Comparison of ENCODE assay signal across 10 cellular contexts in the genomic region with DNA sequence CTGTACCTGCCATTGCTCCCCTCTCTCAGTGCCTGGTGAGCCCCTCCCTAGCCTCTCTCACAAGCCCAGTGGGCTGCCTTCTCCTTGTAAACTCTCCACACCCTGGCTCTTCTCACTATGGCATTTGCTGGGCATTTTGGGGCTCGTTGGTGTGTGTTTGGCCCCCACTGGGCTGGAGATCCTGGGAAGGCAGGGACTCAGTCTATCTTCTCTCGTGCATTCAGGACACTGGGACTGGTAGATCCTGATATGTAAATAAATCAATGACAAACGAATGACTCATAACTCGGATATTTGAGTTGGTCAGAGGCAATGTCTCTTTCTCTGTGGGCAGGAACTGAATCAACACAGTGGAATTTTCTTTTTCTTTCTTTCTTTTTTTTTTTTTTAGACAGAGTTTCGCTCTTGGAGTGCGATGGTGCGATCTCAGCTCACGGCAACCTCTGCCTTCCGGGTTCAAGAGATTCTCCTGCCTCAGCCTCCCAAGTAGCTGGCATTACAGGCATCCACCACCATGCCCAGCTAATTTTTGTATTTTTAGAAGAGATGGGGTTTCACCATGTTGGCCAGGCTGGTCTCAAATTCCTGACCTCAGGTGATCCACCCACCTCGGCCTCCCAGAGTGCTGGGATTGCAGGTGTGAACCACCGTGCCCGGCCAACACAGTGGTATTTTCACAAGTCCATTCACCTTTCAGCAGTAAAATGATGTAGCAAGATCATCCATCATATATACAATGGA.
DNase-seq lines count a peak whose midpoint lies in the region; TF ChIP-seq lines count a peak whose summit lies in the region.
"Had no signal": no experiment of that assay in that cellular context is flagged by ENCODE, and none has a peak within 500 bp of the region (broad histone marks: within the 10 kb centered on the region; RNA-seq: fewer than 3 reads in every experiment).

No MANE protein-coding gene starts in this region.

- peak overlapping the region; percentile 93 for H3K27ac ChIP-seq in mesodermal cell (ENCODE audit: low read depth, low read length, severe bottlenecking)
- H3K27ac ChIP-seq: KMS-11 had no signal

- TF ChIP-seq CTCF in AG09309 (IDR thresholded peaks at IDR 0.05; ENCODE audit: control insufficient read depth, insufficient read depth, low read depth, low read length, missing control alignments) = no peak

- 71 to 74% methylated on average over 5 to 9 of the region's 12 CpGs for WGBS in mesodermal cell (ENCODE audit: insufficient coverage in 2 of 2), 2 experiments

- no peaks in the 10 kb centered on the region for H3K27me3 ChIP-seq in MG63

- no peaks in the 10 kb centered on the region for H3K9me3 ChIP-seq in MG63
- no peaks in the 10 kb centered on the region for H3K9me3 ChIP-seq in mesodermal cell (ENCODE audit: control insufficient read depth, low read length)

- DNase-seq in AG09309 (ENCODE audit: low read depth) (peak; percentile 87), MG63 (peak; percentile 40), dedifferentiated amniotic fluid mesenchymal stem cell (ENCODE audit: extremely low spot score) (peak; percentile 92), NCI-H446 treated with DMSO at 0.1 percent for 48 hours (lab: John Stamatoyannopoulos, UW) (no peak), activated T-cell treated with anti-CD3 and anti-CD28 coated beads for 4 hours (no peak), NCI-H1105 (lab: John Stamatoyannopoulos, UW) (no peak), SKM-1 (lab: John Stamatoyannopoulos, UW; ENCODE audit: unreplicated experiment) (no peak)
- DNase-seq: T-helper 17 cell had no signal

- H3K4me1 ChIP-seq in mesodermal cell (ENCODE audit: control insufficient read depth, insufficient read depth, low read length, poor library complexity, severe bottlenecking) = peaks cover 38% of the 10 kb centered on the region

- H3K4me3 ChIP-seq in AG09309 (ENCODE audit: control insufficient read depth, low read depth, low read length) = no peak overlapping the region
- no peak overlapping the region for H3K4me3 ChIP-seq in MG63
- no peak overlapping the region for H3K4me3 ChIP-seq in mesodermal cell (ENCODE audit: extremely low read depth, insufficient read depth, low read length, poor library complexity, severe bottlenecking)

- H3K36me3 ChIP-seq in MG63 (no peaks in the 10 kb centered on the region), mesodermal cell (ENCODE audit: control insufficient read depth, insufficient read depth, low read length) (no peaks in the 10 kb centered on the region)

Comparison
In these comparisons a context has a peak if more than half of its experiments do, and no peak if none do; other contexts are left out.
1. DNase-seq: peak in AG09309 (single experiment), MG63 (single experiment) and dedifferentiated amniotic fluid mesenchymal stem cell (single experiment); none in NCI-H446 treated with DMSO at 0.1 percent for 48 hours (single experiment), activated T-cell treated with anti-CD3 and anti-CD28 coated beads for 4 hours (single experiment), NCI-H1105 (single experiment) and SKM-1 (single experiment).